ENCODE assay signal across 9 cellular contexts in the genomic region with DNA sequence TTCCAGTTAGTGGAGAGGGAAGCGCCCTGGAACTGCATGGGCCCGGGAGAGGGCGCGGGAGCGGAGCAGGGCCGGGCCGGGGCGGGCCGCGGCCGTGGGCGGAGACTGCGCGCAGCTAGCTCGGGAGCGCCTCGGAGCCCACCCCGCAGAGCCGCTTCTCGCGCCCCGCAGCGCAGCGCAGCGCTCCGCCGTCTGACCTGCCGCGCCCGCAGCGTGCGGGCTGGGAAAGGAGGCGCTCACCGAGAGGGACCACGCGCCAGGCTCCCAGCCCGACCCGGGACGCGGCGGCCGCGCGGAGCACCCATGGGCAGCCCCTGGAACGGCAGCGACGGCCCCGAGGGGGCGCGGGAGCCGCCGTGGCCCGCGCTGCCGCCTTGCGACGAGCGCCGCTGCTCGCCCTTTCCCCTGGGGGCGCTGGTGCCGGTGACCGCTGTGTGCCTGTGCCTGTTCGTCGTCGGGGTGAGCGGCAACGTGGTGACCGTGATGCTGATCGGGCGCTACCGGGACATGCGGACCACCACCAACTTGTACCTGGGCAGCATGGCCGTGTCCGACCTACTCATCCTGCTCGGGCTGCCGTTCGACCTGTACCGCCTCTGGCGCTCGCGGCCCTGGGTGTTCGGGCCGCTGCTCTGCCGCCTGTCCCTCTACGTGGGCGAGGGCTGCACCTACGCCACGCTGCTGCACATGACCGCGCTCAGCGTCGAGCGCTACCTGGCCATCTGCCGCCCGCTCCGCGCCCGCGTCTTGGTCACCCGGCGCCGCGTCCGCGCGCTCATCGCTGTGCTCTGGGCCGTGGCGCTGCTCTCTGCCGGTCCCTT. TPM values are rescaled to one million over a fixed set of nuclear protein-coding genes. Genes with fewer than 3 reads are reported as not detected.
DNase-seq lines count a peak whose midpoint lies in the region; ATAC-seq and TF ChIP-seq lines count a peak whose summit lies in the region.
"Had no signal": no experiment of that assay in that cellular context is flagged by ENCODE, and none has a peak within 500 bp of the region (broad histone marks: within the 10 kb centered on the region; RNA-seq: fewer than 3 reads in every experiment).

A gene with protein sequence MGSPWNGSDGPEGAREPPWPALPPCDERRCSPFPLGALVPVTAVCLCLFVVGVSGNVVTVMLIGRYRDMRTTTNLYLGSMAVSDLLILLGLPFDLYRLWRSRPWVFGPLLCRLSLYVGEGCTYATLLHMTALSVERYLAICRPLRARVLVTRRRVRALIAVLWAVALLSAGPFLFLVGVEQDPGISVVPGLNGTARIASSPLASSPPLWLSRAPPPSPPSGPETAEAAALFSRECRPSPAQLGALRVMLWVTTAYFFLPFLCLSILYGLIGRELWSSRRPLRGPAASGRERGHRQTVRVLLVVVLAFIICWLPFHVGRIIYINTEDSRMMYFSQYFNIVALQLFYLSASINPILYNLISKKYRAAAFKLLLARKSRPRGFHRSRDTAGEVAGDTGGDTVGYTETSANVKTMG (plus strand): TSS at position 304 of the 821 bp plus-strand sequence. CDS start 0 bp downstream, at position 304.

- H3K4me1 ChIP-seq in BLaER1 treated with 17β-estradiol and CSF1 and Interleukin-3, amounts not matched to agents 10 nM and 100 nM: peaks cover 8 to 27% (median 18%) of the 10 kb centered on the region in 10 experiments
- H3K4me1 ChIP-seq in esophagus (ENCODE audit: control insufficient read depth in 2 of 2, insufficient read depth in 2 of 2, low read length in 1 of 2) (peaks cover 7 to 15% of the 10 kb centered on the region in 2 donors), upper lobe of right lung (peaks cover 6% of the 10 kb centered on the region)
- H3K4me1 ChIP-seq in naive thymus-derived CD4-positive, alpha-beta T cell (ENCODE audit: control insufficient read depth in 2 of 2, insufficient read depth in 2 of 2, low read length in 2 of 2): peaks cover 1 to 2% of the 10 kb centered on the region in 2 donors

- POLR2A ChIA-PET in naive thymus-derived CD4-positive, alpha-beta T cell (lab: Charles Lee): interaction anchor here (0.6 kb wide), 1 partner anchor 39 kb away, joined by 3 read pairs; no protein-coding TSS in a partner anchor

- intact Hi-C loops in naive thymus-derived CD4-positive, alpha-beta T cell (cut with micrococcal nuclease): no loop called here
- intact Hi-C loops in upper lobe of right lung (cut with DNase I): no loop called here

- H3K4me2 ChIP-seq in BLaER1 treated with 17β-estradiol and CSF1 and Interleukin-3, amounts not matched to agents 10 nM and 100 nM: peak within 1 kb of the TSS; percentile 45 to 73 (median 58); a peak in 21 of 22 replicates

- peaks cover 0 to 13% (median 0%) of the 10 kb centered on the region in 11 experiments; a peak in 4 of 22 replicates for H3K36me3 ChIP-seq in BLaER1 treated with 17β-estradiol and CSF1 and Interleukin-3, amounts not matched to agents 10 nM and 100 nM
- H3K36me3 ChIP-seq in esophagus (ENCODE audit: control insufficient read depth in 2 of 2, insufficient read depth in 2 of 2, low read length in 1 of 2): no peaks in the 10 kb centered on the region
- no peaks in the 10 kb centered on the region for H3K36me3 ChIP-seq in naive thymus-derived CD4-positive, alpha-beta T cell (ENCODE audit: control insufficient read depth in 2 of 3, insufficient read depth in 3 of 3, low read length in 3 of 3)
- no peaks in the 10 kb centered on the region for H3K36me3 ChIP-seq in upper lobe of right lung

- H3K36me3 Mint-ChIP-seq in naive thymus-derived CD4-positive, alpha-beta T cell: peaks cover 4 to 16% (median 10%) of the 10 kb centered on the region in 5 donors

- no peaks in the 10 kb centered on the region; a peak in 1 of 22 replicates for H4K20me1 ChIP-seq in BLaER1 treated with 17β-estradiol and CSF1 and Interleukin-3, amounts not matched to agents 10 nM and 100 nM

- H3K27me3 ChIP-seq in BLaER1 treated with 17β-estradiol and CSF1 and Interleukin-3, amounts not matched to agents 10 nM and 100 nM: peaks cover 49 to 67% (median 60%) of the 10 kb centered on the region in 11 experiments
- H3K27me3 ChIP-seq in esophagus (ENCODE audit: control insufficient read depth in 1 of 2, insufficient read depth in 2 of 2, low read length in 2 of 2) (peaks cover 0 to 12% of the 10 kb centered on the region in 2 donors), upper lobe of right lung (peaks cover 40% of the 10 kb centered on the region)
- peaks cover 3 to 12% of the 10 kb centered on the region in 2 donors for H3K27me3 ChIP-seq in naive thymus-derived CD4-positive, alpha-beta T cell (ENCODE audit: control insufficient read depth in 2 of 2, insufficient read depth in 2 of 2, low read length in 2 of 2)

- peak; percentile 45 to 52 for DNase-seq in activated CD4-positive, alpha-beta T cell treated with anti-CD3 and anti-CD28 coated beads, Interleukin-2, amount 50 U/mL, for 48 hours
- peak in 8 of 9 donors; percentile 17 to 41 (median 37) for DNase-seq in naive thymus-derived CD4-positive, alpha-beta T cell
- DNase-seq in upper lobe of right lung: peak; percentile 68
- no peak for DNase-seq in midbrain (lab: John Stamatoyannopoulos, UW)

- H3K27ac Mint-ChIP-seq in naive thymus-derived CD4-positive, alpha-beta T cell: no peak within 1 kb of the TSS

- peak; percentile 46 for ATAC-seq in HG03175 (IDR thresholded peaks at IDR 0.05; ENCODE audit: unreplicated experiment)
- ATAC-seq in naive thymus-derived CD4-positive, alpha-beta T cell: peak; percentile 84
- ATAC-seq in upper lobe of right lung: peak; percentile 71
- ATAC-seq in HG03108 (IDR thresholded peaks at IDR 0.05; ENCODE audit: unreplicated experiment): no peak

- H3K4me3 ChIP-seq in BLaER1 treated with 17β-estradiol and CSF1 and Interleukin-3, amounts not matched to agents 10 nM and 100 nM: peak within 1 kb of the TSS; percentile 29 to 65 (median 52); a peak in 19 of 20 replicates
- H3K4me3 ChIP-seq in esophagus (ENCODE audit: low read depth in 1 of 2, low read length in 2 of 2) (peak within 1 kb of the TSS; percentile 44 to 55), upper lobe of right lung (peak within 1 kb of the TSS; percentile 39)
- H3K4me3 ChIP-seq in naive thymus-derived CD4-positive, alpha-beta T cell (ENCODE audit: low read length): peak within 1 kb of the TSS; percentile 43

- CTCF ChIA-PET in naive thymus-derived CD4-positive, alpha-beta T cell (lab: Charles Lee): no interaction called here

- peaks cover 50 to 73% (median 55%) of the 10 kb centered on the region in 5 donors for H3K27me3 Mint-ChIP-seq in naive thymus-derived CD4-positive, alpha-beta T cell

- peak; percentile 13 for TF ChIP-seq CTCF in upper lobe of right lung (IDR thresholded peaks at IDR 0.05)

- no peak within 1 kb of the TSS for H3K9ac ChIP-seq in BLaER1 treated with 17β-estradiol and CSF1 and Interleukin-3, amounts not matched to agents 10 nM and 100 nM

- whole genome bisulfite sequencing in esophagus, 2 donors: 4 to 5% methylated on average over 84 to 111 of the region's 111 CpGs

- peaks cover 0 to 13% (median 1%) of the 10 kb centered on the region in 11 donors for H3K9me3 Mint-ChIP-seq in naive thymus-derived CD4-positive, alpha-beta T cell

- no peak within 1 kb of the TSS for H3K27ac ChIP-seq in BLaER1 treated with 17β-estradiol and CSF1 and Interleukin-3, amounts not matched to agents 10 nM and 100 nM
- H3K27ac ChIP-seq in esophagus (ENCODE audit: low read depth in 2 of 2, low read length in 1 of 2) (no peak within 1 kb of the TSS), upper lobe of right lung (no peak within 1 kb of the TSS)
- no peak within 1 kb of the TSS for H3K27ac ChIP-seq in naive thymus-derived CD4-positive, alpha-beta T cell (ENCODE audit: low read depth, low read length)
- H3K27ac ChIP-seq: epithelial cell of prostate had no signal

- peak within 1 kb of the TSS; percentile 44 to 80 (median 74) for H3K4me3 Mint-ChIP-seq in naive thymus-derived CD4-positive, alpha-beta T cell

- H3K4me1 Mint-ChIP-seq in naive thymus-derived CD4-positive, alpha-beta T cell: peaks cover 10 to 26% (median 14%) of the 10 kb centered on the region in 7 donors

- peaks cover 48 to 71% (median 63%) of the 10 kb centered on the region in 11 experiments for H3K9me3 ChIP-seq in BLaER1 treated with 17β-estradiol and CSF1 and Interleukin-3, amounts not matched to agents 10 nM and 100 nM (replicated peaks in 1 of 11)
- peaks cover 0 to 3% of the 10 kb centered on the region in 2 donors for H3K9me3 ChIP-seq in esophagus (ENCODE audit: control insufficient read depth in 2 of 2, insufficient read depth in 1 of 2, low read depth in 1 of 2, low read length in 1 of 2)
- H3K9me3 ChIP-seq in naive thymus-derived CD4-positive, alpha-beta T cell (ENCODE audit: control insufficient read depth in 2 of 3, low read length in 3 of 3): no peaks in the 10 kb centered on the region
- H3K9me3 ChIP-seq in upper lobe of right lung: no peaks in the 10 kb centered on the region

RNA-seq across cellular contexts. Expression of the gene that starts here (rescaled TPM):
- polyA plus RNA-seq in esophagus: not detected
- not detected for total RNA-seq in naive thymus-derived CD4-positive, alpha-beta T cell
- polyA plus RNA-seq in naive thymus-derived CD4-positive, alpha-beta T cell: not detected
- not detected for total RNA-seq in upper lobe of right lung

Comparison
In these comparisons a context has a peak if more than half of its experiments do, and no peak if none do; other contexts are left out.
1. Peak in DNase-seq, ATAC-seq and H3K4me3 ChIP-seq in naive thymus-derived CD4-positive, alpha-beta T cell; RNA of the gene not detected or under 1 TPM.
2. Peak in DNase-seq, ATAC-seq and H3K4me3 ChIP-seq in upper lobe of right lung; RNA of the gene not detected or under 1 TPM.